Comparison of ENCODE assay signal across 8 cellular contexts in the genomic region with DNA sequence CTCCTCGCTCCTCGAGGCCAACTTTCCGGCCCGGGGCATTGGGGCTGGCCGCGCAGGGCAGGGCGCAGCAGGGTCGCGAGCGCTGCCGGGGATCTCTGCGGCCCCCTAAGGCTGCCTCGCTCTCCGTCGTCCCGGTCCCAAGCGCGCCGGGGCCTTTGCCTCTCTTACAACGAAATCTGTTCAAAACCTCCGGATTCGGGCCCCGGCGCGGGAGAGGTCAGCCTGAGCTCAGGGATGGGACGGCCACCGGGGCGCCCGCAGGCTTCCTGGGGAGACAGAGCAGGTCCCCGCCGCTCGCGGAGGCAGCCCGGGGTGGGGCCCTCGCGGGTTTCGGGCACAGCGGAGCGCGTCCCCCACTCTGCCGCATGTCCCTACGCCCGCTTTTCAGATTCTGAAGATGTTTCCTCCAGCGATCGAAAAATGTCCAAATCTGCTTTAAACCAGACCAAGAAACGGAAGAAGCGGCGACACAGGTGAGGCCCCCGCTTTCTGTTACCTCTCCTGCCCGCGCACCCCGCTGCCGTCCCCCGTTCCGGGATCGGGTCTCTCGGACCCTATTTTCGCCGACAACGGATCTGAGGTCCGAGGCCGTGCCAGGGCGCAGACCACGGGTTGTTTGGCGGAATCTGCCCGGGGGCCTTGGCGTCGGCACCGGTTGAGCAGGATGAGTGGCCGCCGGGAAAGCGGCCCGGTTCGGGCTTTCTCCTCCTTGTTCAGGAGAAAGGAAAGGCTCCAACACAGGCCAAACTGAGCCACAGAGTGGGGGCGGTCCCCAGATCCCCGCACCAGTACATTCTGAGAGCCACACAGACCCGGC. TPM values are rescaled to one million over a fixed set of nuclear protein-coding genes. Genes with fewer than 3 reads are reported as not detected.
A peak's percentile ranks its signal among the peaks of the same experiment; 100 is the strongest.
DNase-seq lines count a peak whose midpoint lies in the region; ATAC-seq, FAIRE-seq and TF ChIP-seq lines count a peak whose summit lies in the region.

No MANE protein-coding gene starts in this region.

- TF ChIP-seq EP300 in sigmoid colon (IDR thresholded peaks at IDR 0.05), result no peak

- peak overlapping the region; percentile 41 for H3K4me3 Mint-ChIP-seq in activated CD4-positive, alpha-beta memory T cell treated with anti-CD3 and anti-CD28 coated beads for 36 hours

- POLR2A ChIA-PET in activated CD4-positive, alpha-beta memory T cell treated with anti-CD3 and anti-CD28 coated beads for 36 hours (lab: Charles Lee), result no interaction called here

- no peak overlapping the region for H3K27ac Mint-ChIP-seq in activated CD4-positive, alpha-beta memory T cell treated with anti-CD3 and anti-CD28 coated beads for 36 hours

- H3K36me3 ChIP-seq in right atrium auricular region, result no peaks in the 10 kb centered on the region
- H3K36me3 ChIP-seq in sigmoid colon, result no peaks in the 10 kb centered on the region
- no peaks in the 10 kb centered on the region for H3K36me3 ChIP-seq in brain microvascular endothelial cell (replicated peaks)

- H3K27me3 Mint-ChIP-seq in activated CD4-positive, alpha-beta memory T cell treated with anti-CD3 and anti-CD28 coated beads for 36 hours, result peaks cover 78% of the 10 kb centered on the region

- H3K4me1 Mint-ChIP-seq in activated CD4-positive, alpha-beta memory T cell treated with anti-CD3 and anti-CD28 coated beads for 36 hours (ENCODE audit: low read depth), result peaks cover 18% of the 10 kb centered on the region

- CTCF ChIA-PET in activated CD4-positive, alpha-beta memory T cell treated with anti-CD3 and anti-CD28 coated beads for 36 hours (lab: Charles Lee), result interaction anchor here (1.0 to 1.5 kb wide), 2 partner anchors 11 kb away, joined by 7 to 12 read pairs; no protein-coding TSS in a partner anchor

- H3K27ac ChIP-seq in right atrium auricular region (no peak overlapping the region), sigmoid colon (no peak overlapping the region), substantia nigra (ENCODE audit: low read depth, low read length, poor library complexity, severe bottlenecking) (no peak overlapping the region), brain microvascular endothelial cell (no peak overlapping the region)

- FAIRE-seq in GM12892 (lab: Jason Lieb, UNC), result no peak

- intact Hi-C loops in activated CD4-positive, alpha-beta memory T cell treated with anti-CD3 and anti-CD28 coated beads for 36 hours (cut with micrococcal nuclease), result no loop called here
- intact Hi-C loops in sigmoid colon (cut with DNase I), result no loop called here

- no peak for ATAC-seq in activated CD4-positive, CD25-positive, alpha-beta regulatory T cell treated with anti-CD3 and anti-CD28 coated beads, Interleukin-2, amount 50 U/mL, for 24 hours

- no peaks in the 10 kb centered on the region for H3K9me3 Mint-ChIP-seq in activated CD4-positive, alpha-beta memory T cell treated with anti-CD3 and anti-CD28 coated beads for 36 hours

- no peaks in the 10 kb centered on the region for H3K36me3 Mint-ChIP-seq in activated CD4-positive, alpha-beta memory T cell treated with anti-CD3 and anti-CD28 coated beads for 36 hours

- no peak for TF ChIP-seq CTCF in right atrium auricular region (IDR thresholded peaks at IDR 0.05)
- no peak for TF ChIP-seq CTCF in sigmoid colon (IDR thresholded peaks at IDR 0.05)
- TF ChIP-seq CTCF in brain microvascular endothelial cell (IDR thresholded peaks at IDR 0.05; ENCODE audit: low read depth, low read length, missing control alignments), result no peak

- 2% methylated on average over 77 of the region's 77 CpGs for WGBS in sigmoid colon, 2 donors

- H3K4me1 ChIP-seq in right atrium auricular region (peaks cover 0 to 33% of the 10 kb centered on the region in 2 donors), sigmoid colon (peaks cover 0 to 31% (median 27%) of the 10 kb centered on the region in 4 donors)

- H3K9me3 ChIP-seq in right atrium auricular region, result no peaks in the 10 kb centered on the region
- H3K9me3 ChIP-seq in sigmoid colon, result no peaks in the 10 kb centered on the region

- H3K4me3 ChIP-seq in right atrium auricular region (peak overlapping the region; percentile 1 to 39), sigmoid colon (peak overlapping the region in 3 of 4 donors; percentile 12 to 29 (median 28)), brain microvascular endothelial cell (ENCODE audit: low read depth, low read length) (no peak overlapping the region)

- in situ Hi-C loops in brain microvascular endothelial cell (cut with HindIII; ENCODE audit: low pct_ligation_motif_present, low sequenced_read_pairs), result no loop called here

- peak; percentile 50 for DNase-seq in GM12892 (ENCODE audit: insufficient read length)
- peak; percentile 11 for DNase-seq in activated CD4-positive, alpha-beta memory T cell treated with anti-CD3 and anti-CD28 coated beads for 36 hours
- no peak for DNase-seq in right atrium auricular region (ENCODE audit: low spot score)
- no peak for DNase-seq in sigmoid colon
- DNase-seq in substantia nigra (lab: John Stamatoyannopoulos, UW), result no peak
- DNase-seq in NCI-H345 treated with DMSO at 0.1 percent for 48 hours (lab: John Stamatoyannopoulos, UW; ENCODE audit: unreplicated experiment), result no peak
- DNase-seq in brain microvascular endothelial cell, result no peak

- no peak for TF ChIP-seq POLR2A in GM12892 (IDR thresholded peaks at IDR 0.05; ENCODE audit: low read depth, low read length)
- no peak for TF ChIP-seq POLR2A in sigmoid colon (IDR thresholded peaks at IDR 0.05)

- H3K27me3 ChIP-seq in right atrium auricular region (peaks cover 37 to 52% of the 10 kb centered on the region in 2 donors), sigmoid colon (peaks cover 42 to 87% (median 74%) of the 10 kb centered on the region in 3 donors), brain microvascular endothelial cell (replicated peaks) (peaks cover 82% of the 10 kb centered on the region)

RNA-seq across cellular contexts. Expression of a gene that starts 1.8 kb away (rescaled TPM):
- polyA plus RNA-seq in GM12892 (2012; ENCODE audit: missing spikeins), result 0.08 TPM
- total RNA-seq in activated CD4-positive, alpha-beta memory T cell treated with anti-CD3 and anti-CD28 coated beads for 36 hours, result not detected
- not detected for total RNA-seq in right atrium auricular region
- not detected for total RNA-seq in sigmoid colon
- under 1 TPM in 1 of 3 donors, not detected in 2; 0.04 TPM for polyA plus RNA-seq in sigmoid colon

Comparison
In these comparisons a context has a peak if more than half of its experiments do, and no peak if none do; other contexts are left out.
1. DNase-seq: peak in GM12892 (single experiment) and activated CD4-positive, alpha-beta memory T cell treated with anti-CD3 and anti-CD28 coated beads for 36 hours (single experiment); none in right atrium auricular region (single experiment), sigmoid colon (single experiment), substantia nigra (0 of 49), NCI-H345 treated with DMSO at 0.1 percent for 48 hours (single experiment) and brain microvascular endothelial cell (single experiment).